ENCODE assay signal across 8 cellular contexts in the genomic region with DNA sequence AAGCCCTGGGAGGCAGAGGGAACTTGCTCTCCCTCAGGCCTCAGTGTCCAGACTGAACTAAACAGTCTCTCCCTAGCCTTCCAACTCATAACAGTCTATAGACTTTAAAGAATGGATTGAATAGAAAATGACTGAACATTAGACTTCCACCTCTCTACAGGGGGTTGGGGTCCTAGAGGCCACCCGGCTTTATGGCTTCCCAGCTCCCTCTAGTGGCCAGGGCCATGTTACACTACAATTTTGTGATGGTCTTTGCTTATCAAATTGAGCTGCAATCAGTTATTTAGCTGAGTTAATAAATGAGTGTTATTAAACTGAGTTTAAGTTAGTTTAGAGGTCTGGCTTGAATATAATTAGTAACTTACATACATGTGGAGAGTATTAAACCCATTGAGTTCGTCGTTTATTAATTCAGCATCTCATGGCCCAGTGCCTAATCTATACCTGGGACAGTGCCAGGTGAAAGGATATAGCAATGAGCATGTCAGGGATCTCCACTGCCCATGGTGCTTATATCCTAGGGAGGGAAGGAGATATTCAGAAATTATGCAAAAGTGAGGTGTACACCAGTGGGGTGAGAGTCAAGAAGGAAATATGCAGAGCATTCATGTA.
DNase-seq lines count a peak whose midpoint lies in the region; ATAC-seq and TF ChIP-seq lines count a peak whose summit lies in the region.

No MANE protein-coding gene starts in this region.

- peaks cover 18 to 29% of the 10 kb centered on the region in 2 experiments for H3K4me1 Mint-ChIP-seq in H9
- no peaks in the 10 kb centered on the region for H3K4me1 Mint-ChIP-seq in activated T-helper 17 cell treated with anti-CD3 and anti-CD28 coated beads, Interleukin-2, amount 50 U/mL, for 72 hours

- no peaks in the 10 kb centered on the region for H3K27me3 Mint-ChIP-seq in H9 (ENCODE audit: low read depth)
- H3K27me3 Mint-ChIP-seq in activated T-helper 17 cell treated with anti-CD3 and anti-CD28 coated beads, Interleukin-2, amount 50 U/mL, for 72 hours, result peaks cover 9% of the 10 kb centered on the region

- no peak overlapping the region for H4K8ac ChIP-seq in H9 (replicated peaks; ENCODE audit: insufficient read length, low read depth, low read length)

- no peaks in the 10 kb centered on the region for H4K20me1 ChIP-seq in DOHH2 (ENCODE audit: control insufficient read depth, insufficient read depth, low read depth, low read length)
- no peaks in the 10 kb centered on the region for H4K20me1 ChIP-seq in H9 (ENCODE audit: control insufficient read depth, insufficient read depth, insufficient read length)

- no peak overlapping the region for H3K27ac ChIP-seq in DOHH2 (ENCODE audit: low read depth, low read length)
- no peak overlapping the region for H3K27ac ChIP-seq in H9 (ENCODE audit: insufficient read length, low read depth, low read length)

- H3K4me1 ChIP-seq in DOHH2 (ENCODE audit: control insufficient read depth, low read length) (no peaks in the 10 kb centered on the region), H9 (ENCODE audit: insufficient read depth, low read length) (peaks cover 2% of the 10 kb centered on the region; the same call in 1 of the 2 replicates), NT2/D1 (ENCODE audit: insufficient read depth, insufficient read length) (no peaks in the 10 kb centered on the region)

- H2AFZ ChIP-seq in H9 (ENCODE audit: low read length), result no peak overlapping the region

- H3K23ac ChIP-seq in H9 (ENCODE audit: insufficient read length, low read depth, low read length), result no peak overlapping the region

- H3K79me2 ChIP-seq in DOHH2 (ENCODE audit: control insufficient read depth, low read length) (no peaks in the 10 kb centered on the region), H9 (ENCODE audit: insufficient read depth, low read length) (no peaks in the 10 kb centered on the region)

- H3K36me3 ChIP-seq in DOHH2 (ENCODE audit: control insufficient read depth, low read length) (no peaks in the 10 kb centered on the region), NT2/D1 (ENCODE audit: insufficient read depth, insufficient read length, low read length) (no peaks in the 10 kb centered on the region)

- no peak overlapping the region for H3K18ac ChIP-seq in H9 (ENCODE audit: insufficient read length, low read depth, low read length)

- intact Hi-C loops in left cardiac atrium (cut with DNase I), result loop anchor here (2.0 to 5.0 kb wide), 3 partner anchors 23 to 217 kb away; a partner anchor contains a TSS

- TF ChIP-seq CTCF in DOHH2 (IDR thresholded peaks at IDR 0.05; ENCODE audit: low read depth, low read length, poor library complexity, severe bottlenecking), result peak; percentile 92
- peak; percentile 97 for TF ChIP-seq CTCF in H9 (conservative IDR thresholded peaks at IDR 0.05)

- no peak overlapping the region for H4K91ac ChIP-seq in H9 (ENCODE audit: insufficient read length, low read depth, low read length)

- peak overlapping the region in 1 of 3 experiments; percentile 3; a peak in 2 of 7 replicates for H3K27ac Mint-ChIP-seq in H9
- no peak overlapping the region for H3K27ac Mint-ChIP-seq in activated T-helper 17 cell treated with anti-CD3 and anti-CD28 coated beads, Interleukin-2, amount 50 U/mL, for 72 hours

- H3K56ac ChIP-seq in H9 (ENCODE audit: insufficient read length, low read depth, low read length), result no peak overlapping the region

- no peak overlapping the region for H3K9ac ChIP-seq in H9 (ENCODE audit: extremely low read depth, insufficient read length, low read length)
- no peak overlapping the region for H3K9ac ChIP-seq in NT2/D1 (ENCODE audit: insufficient read length, low read depth)

- no peaks in the 10 kb centered on the region for H3K9me2 ChIP-seq in DOHH2 (replicated peaks; ENCODE audit: control insufficient read depth, low read length)

- no peaks in the 10 kb centered on the region for H3K79me1 ChIP-seq in H9 (ENCODE audit: insufficient read depth, low read depth, low read length, poor library complexity, severe bottlenecking)

- no peak overlapping the region for H3K14ac ChIP-seq in H9 (ENCODE audit: insufficient read depth, low read length)

- no peaks in the 10 kb centered on the region for H3K23me2 ChIP-seq in H9 (ENCODE audit: insufficient read length, low read depth, low read length, poor library complexity, severe bottlenecking)

- H2BK15ac ChIP-seq in H9 (ENCODE audit: low read depth, low read length), result no peak overlapping the region

- H3K4me2 ChIP-seq in DOHH2 (ENCODE audit: low read length) (no peak overlapping the region), H9 (ENCODE audit: insufficient read depth, insufficient read length, low read length) (no peak overlapping the region)

- WGBS in H9 (ENCODE audit: extremely low coverage, insufficient read length, low lambda C conversion rate), result no CpG with 5 or more reads among the region's 3 CpGs

- no peak overlapping the region for H2BK12ac ChIP-seq in H9 (ENCODE audit: insufficient read length, low read depth, low read length)

- no peak overlapping the region for H3K4me3 ChIP-seq in DOHH2 (ENCODE audit: low read length)
- H3K4me3 ChIP-seq in NT2/D1 (ENCODE audit: insufficient read length, low read depth), result no peak overlapping the region

- H2AK5ac ChIP-seq in H9 (ENCODE audit: insufficient read length, low read length), result no peak overlapping the region

- H2BK20ac ChIP-seq in H9 (ENCODE audit: low read depth, low read length, poor library complexity, severe bottlenecking), result no peak overlapping the region

- H3K9me3 ChIP-seq in DOHH2 (ENCODE audit: control insufficient read depth, insufficient read depth, low read length), result no peaks in the 10 kb centered on the region
- no peaks in the 10 kb centered on the region for H3K9me3 ChIP-seq in H9 (ENCODE audit: control insufficient read depth, low read depth, low read length)
- no peaks in the 10 kb centered on the region for H3K9me3 ChIP-seq in NT2/D1 (ENCODE audit: insufficient read depth, low read length)

- ATAC-seq in activated T-helper 17 cell treated with anti-CD3 and anti-CD28 coated beads, Interleukin-2, amount 50 U/mL, for 72 hours (replicated peaks), result peak; percentile 44
- peak; percentile 28 to 61 for ATAC-seq in left cardiac atrium

- H2BK120ac ChIP-seq in H9 (ENCODE audit: low read depth, low read length, poor library complexity, severe bottlenecking), result no peak overlapping the region

- no peak overlapping the region for H3K4ac ChIP-seq in H9 (ENCODE audit: low read depth, low read length)

- DNase-seq in H9, result peak; percentile 56
- peak; percentile 33 for DNase-seq in NT2/D1 (ENCODE audit: low read depth, low spot score)
- DNase-seq in left cardiac atrium, result no peak
- DNase-seq in stimulated activated CD4-positive, alpha-beta T cell treated with anti-CD3 and anti-CD28 coated beads, Interleukin-1b, Interleukin-23, amount 100 ng/mL, for 4 hours (ENCODE audit: low read depth in 2 of 2), result peak; percentile 19 to 20
- DNase-seq in NCI-H2171 treated with DMSO at 0.1 percent for 48 hours (lab: John Stamatoyannopoulos, UW), result no peak
- no peak for DNase-seq in mesenteric fat pad (ENCODE audit: low spot score)

- H2BK5ac ChIP-seq in H9 (ENCODE audit: insufficient read length, low read length), result no peak overlapping the region

- H3K9me3 Mint-ChIP-seq in H9, result no peaks in the 10 kb centered on the region
- H3K9me3 Mint-ChIP-seq in activated T-helper 17 cell treated with anti-CD3 and anti-CD28 coated beads, Interleukin-2, amount 50 U/mL, for 72 hours, result no peaks in the 10 kb centered on the region

- no peaks in the 10 kb centered on the region for H3F3A ChIP-seq in DOHH2 (ENCODE audit: control insufficient read depth, insufficient read depth)

- H3K27me3 ChIP-seq in DOHH2 (ENCODE audit: control insufficient read depth, low read length) (peaks cover 12% of the 10 kb centered on the region; the same call in 1 of the 2 replicates), H9 (ENCODE audit: insufficient read depth, low read length) (no peaks in the 10 kb centered on the region), NT2/D1 (ENCODE audit: insufficient read depth, insufficient read length) (no peaks in the 10 kb centered on the region)

- no peaks in the 10 kb centered on the region for H3K36me3 Mint-ChIP-seq in H9 (ENCODE audit: insufficient read depth in 1 of 3, low read depth in 3 of 3)
- H3K36me3 Mint-ChIP-seq in activated T-helper 17 cell treated with anti-CD3 and anti-CD28 coated beads, Interleukin-2, amount 50 U/mL, for 72 hours (ENCODE audit: low read depth), result no peaks in the 10 kb centered on the region

- H3T11ph ChIP-seq in H9 (ENCODE audit: low read length), result no peak overlapping the region

- H4K5ac ChIP-seq in H9 (ENCODE audit: insufficient read length, low read depth, low read length), result no peak overlapping the region

- no peak overlapping the region for H3K4me3 Mint-ChIP-seq in H9
- H3K4me3 Mint-ChIP-seq in activated T-helper 17 cell treated with anti-CD3 and anti-CD28 coated beads, Interleukin-2, amount 50 U/mL, for 72 hours, result no peak overlapping the region

Comparison
In these comparisons a context has a peak if more than half of its experiments do, and no peak if none do; other contexts are left out.
1. DNase-seq: peak in H9 (single experiment), NT2/D1 (single experiment) and stimulated activated CD4-positive, alpha-beta T cell treated with anti-CD3 and anti-CD28 coated beads, Interleukin-1b, Interleukin-23, amount 100 ng/mL, for 4 hours (2 of 2); none in left cardiac atrium (single experiment), NCI-H2171 treated with DMSO at 0.1 percent for 48 hours (single experiment) and mesenteric fat pad (single experiment).